24 cellular contexts compared by ENCODE assay signal in the genomic region with DNA sequence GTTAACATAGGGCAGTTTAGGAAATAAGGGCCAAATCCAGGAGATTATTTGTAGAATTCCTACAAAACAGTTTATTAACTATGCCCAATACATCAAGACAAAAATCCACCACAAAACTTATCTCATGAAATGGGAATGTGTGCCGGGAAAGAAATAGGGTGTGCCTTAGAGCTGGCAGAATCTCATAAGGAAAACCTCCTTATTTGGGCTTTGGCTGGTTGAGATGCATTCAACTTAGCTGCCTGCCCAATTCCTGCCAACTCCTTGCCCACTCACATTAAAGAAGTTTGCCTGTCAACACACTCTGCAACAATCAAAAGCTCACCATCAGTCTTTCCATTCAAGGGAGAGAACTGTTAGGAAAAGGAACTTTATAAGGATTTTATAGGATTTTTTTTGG.
A peak's percentile ranks its signal among the peaks of the same experiment; 100 is the strongest.
DNase-seq lines count a peak whose midpoint lies in the region; ATAC-seq, FAIRE-seq and TF ChIP-seq lines count a peak whose summit lies in the region.
"Had no signal": no experiment of that assay in that cellular context is flagged by ENCODE, and none has a peak within 500 bp of the region (broad histone marks: within the 10 kb centered on the region; RNA-seq: fewer than 3 reads in every experiment).

No MANE protein-coding gene starts in this region.

- H4K20me1 ChIP-seq in H1 (replicated peaks in 1 of 2; ENCODE audit: control insufficient read depth in 1 of 2, insufficient read depth in 2 of 2, low read length in 2 of 2): no peaks in the 10 kb centered on the region
- H4K20me1 ChIP-seq: BLaER1 treated with 17β-estradiol and CSF1 and Interleukin-3, amounts not matched to agents 10 nM and 100 nM had no signal

- H3K36me3 ChIP-seq in MG63 (no peaks in the 10 kb centered on the region), H1 (ENCODE audit: control insufficient read depth in 2 of 4, insufficient read depth in 4 of 4, low read length in 3 of 4) (no peaks in the 10 kb centered on the region)
- H3K36me3 ChIP-seq: BLaER1 treated with 17β-estradiol and CSF1 and Interleukin-3, amounts not matched to agents 10 nM and 100 nM; SJCRH30 had no signal

- H2BK12ac ChIP-seq in H1 (ENCODE audit: low read depth, low read length): no peak overlapping the region

- intact Hi-C loops in Right ventricle myocardium inferior (cut with DNase I): no loop called here
- intact Hi-C loops in head of caudate nucleus (cut with DNase I): no loop called here

- no peak for TF ChIP-seq EP300 in H1 (IDR thresholded peaks at IDR 0.05; ENCODE audit: borderline replicate concordance in 1 of 2, low read depth in 2 of 2, low read length in 2 of 2)

- WGBS in H1 (ENCODE audit: extremely low coverage in 1 of 2, insufficient coverage in 1 of 2, insufficient read length in 1 of 2, insufficient replicate concordance in 2 of 2, low coverage in 1 of 2, low lambda C conversion rate in 2 of 2, missing lambda C conversion rate in 1 of 2), 2 experiments: 82% methylated on average over 1 of the region's 1 CpG; no CpG with 5 or more reads in 1 of the 2 experiments

- H3K14ac ChIP-seq in H1 (ENCODE audit: insufficient read length): no peak overlapping the region

- H3K4me2 ChIP-seq in H1 (ENCODE audit: insufficient read depth in 1 of 2, low read depth in 2 of 2, low read length in 2 of 2): no peak overlapping the region
- H3K4me2 ChIP-seq: BLaER1 treated with 17β-estradiol and CSF1 and Interleukin-3, amounts not matched to agents 10 nM and 100 nM had no signal

- FAIRE-seq in H1 (lab: Jason Lieb, UNC): no peak
- FAIRE-seq: GM19239 had no signal

- DNase-seq in EH (ENCODE audit: low read depth) (peak; percentile 17), MG63 (peak; percentile 41), H1 (ENCODE audit: low read depth in 1 of 2, low spot score in 2 of 2) (no peak), omental fat pad (ENCODE audit: low spot score) (no peak), Right ventricle myocardium inferior (ENCODE audit: missing footprints) (no peak), head of caudate nucleus (no peak), DMS153 treated with DMSO at 0.1 percent for 48 hours (lab: John Stamatoyannopoulos, UW; ENCODE audit: unreplicated experiment) (no peak)
- DNase-seq: Caco-2; CD4-positive, alpha-beta memory T cell; DMS 273 treated with DMSO at 0.1 percent for 48 hours; DND-41; H9; Kasumi-1; MM.1S; NCI-H1048; NCI-H146; NCI-H2029 treated with DMSO at 0.1 percent for 48 hours; NCI-H226; NCI-H510A treated with DMSO at 0.1 percent for 48 hours; NCI-H748 treated with DMSO at 0.1 percent for 48 hours; SJCRH30 had no signal

- no peak overlapping the region for H2BK20ac ChIP-seq in H1 (ENCODE audit: low read length)

- no peak overlapping the region for H4K8ac ChIP-seq in H1 (ENCODE audit: extremely low read depth, insufficient read depth, low read length)

- TF ChIP-seq RAD21 in H1 (IDR thresholded peaks at IDR 0.05 in 1 of 2, conservative IDR thresholded peaks at IDR 0.05 in 1 of 2; ENCODE audit: low read depth in 2 of 2, low read length in 2 of 2): no peak

- H3K79me1 ChIP-seq in H1 (ENCODE audit: low read depth, low read length): no peaks in the 10 kb centered on the region

- H3K23ac ChIP-seq in H1 (ENCODE audit: insufficient read length): no peak overlapping the region

- POLR2A ChIA-PET in H1 (lab: Charles Lee; ENCODE audit: partially characterized antibody): no interaction called here

- H3K56ac ChIP-seq in H1 (replicated peaks; ENCODE audit: insufficient read length, low read depth, low read length): no peak overlapping the region

- H3K4me1 ChIP-seq in H1 (replicated peaks in 1 of 4; ENCODE audit: control insufficient read depth in 3 of 4, insufficient read depth in 4 of 4, low read length in 3 of 4): no peaks in the 10 kb centered on the region
- H3K4me1 ChIP-seq: Caco-2, SJCRH30 had no signal

- no peak overlapping the region for H3K4me3 ChIP-seq in MG63
- H3K4me3 ChIP-seq in H1 (ENCODE audit: extremely low read depth in 1 of 4, insufficient read depth in 2 of 4, low read depth in 3 of 4, low read length in 4 of 4): no peak overlapping the region
- H3K4me3 ChIP-seq: BLaER1 treated with 17β-estradiol and CSF1 and Interleukin-3, amounts not matched to agents 10 nM and 100 nM; SJCRH30 had no signal

- no peak overlapping the region for H3K18ac ChIP-seq in H1 (ENCODE audit: extremely low read depth, low read length)

- ATAC-seq in omental fat pad (ENCODE audit: low FRiP score) (peak; percentile 77), Right ventricle myocardium inferior (no peak)
- no peak for ATAC-seq in activated CD4-positive, CD25-positive, alpha-beta regulatory T cell treated with anti-CD3 and anti-CD28 coated beads, Interleukin-2, amount 50 U/mL, for 24 hours

- H2BK5ac ChIP-seq in H1 (ENCODE audit: low read depth, low read length): no peak overlapping the region

- no peak overlapping the region for H3K27ac ChIP-seq in H1 (ENCODE audit: low read depth, low read length)
- H3K27ac ChIP-seq: BLaER1 treated with 17β-estradiol and CSF1 and Interleukin-3, amounts not matched to agents 10 nM and 100 nM; SJCRH30 had no signal

- no peak for TF ChIP-seq CTCF in H1 (IDR thresholded peaks at IDR 0.05; ENCODE audit: control extremely low read depth in 1 of 3, insufficient read depth in 1 of 3, low read depth in 1 of 3, low read length in 3 of 3)
- TF ChIP-seq CTCF in omental fat pad (IDR thresholded peaks at IDR 0.05): no peak

- H4K5ac ChIP-seq in H1 (ENCODE audit: insufficient read length, low read depth, low read length): no peak overlapping the region

- no peak overlapping the region for H2BK120ac ChIP-seq in H1 (replicated peaks; ENCODE audit: low read depth, low read length)

- no peak overlapping the region for H2AK5ac ChIP-seq in H1 (ENCODE audit: low read depth, low read length)

- TF ChIP-seq POLR2A in H1 (IDR thresholded peaks at IDR 0.05; ENCODE audit: control extremely low read depth in 1 of 2, low read depth in 2 of 2, low read length in 2 of 2): no peak

- H3K9me3 ChIP-seq in MG63: no peaks in the 10 kb centered on the region
- H3K9me3 ChIP-seq in H1 (ENCODE audit: insufficient read depth in 2 of 2, low read depth in 1 of 2, low read length in 1 of 2): no peaks in the 10 kb centered on the region
- H3K9me3 ChIP-seq: BLaER1 treated with 17β-estradiol and CSF1 and Interleukin-3, amounts not matched to agents 10 nM and 100 nM; Caco-2; SJCRH30 had no signal

- H3K4ac ChIP-seq in H1 (replicated peaks; ENCODE audit: insufficient read length, low read depth, low read length): no peak overlapping the region

- no peak overlapping the region for H2BK15ac ChIP-seq in H1 (ENCODE audit: low read length)

- H4K91ac ChIP-seq in H1 (replicated peaks; ENCODE audit: insufficient read length, low read length): no peak overlapping the region

- no peak overlapping the region for H2AFZ ChIP-seq in H1 (ENCODE audit: low read length)

- H3K27me3 ChIP-seq in MG63: no peaks in the 10 kb centered on the region
- H3K27me3 ChIP-seq in H1 (replicated peaks in 1 of 4; ENCODE audit: control insufficient read depth in 3 of 4, extremely low read depth in 1 of 4, insufficient read depth in 3 of 4, low read length in 3 of 4): no peaks in the 10 kb centered on the region
- H3K27me3 ChIP-seq: BLaER1 treated with 17β-estradiol and CSF1 and Interleukin-3, amounts not matched to agents 10 nM and 100 nM; SJCRH30 had no signal

- no peak overlapping the region for H3K9ac ChIP-seq in H1 (replicated peaks in 1 of 4; ENCODE audit: extremely low read depth in 1 of 4, low read depth in 3 of 4, low read length in 3 of 4)
- H3K9ac ChIP-seq: BLaER1 treated with 17β-estradiol and CSF1 and Interleukin-3, amounts not matched to agents 10 nM and 100 nM had no signal

- H3K79me2 ChIP-seq in H1 (ENCODE audit: control insufficient read depth in 1 of 2, insufficient read depth in 2 of 2, low read length in 2 of 2): no peaks in the 10 kb centered on the region

- no peaks in the 10 kb centered on the region; the same call in 1 of the 2 replicates for H3K23me2 ChIP-seq in H1 (ENCODE audit: low read depth, low read length)

- CTCF ChIA-PET in H1 (lab: Charles Lee; ENCODE audit: partially characterized antibody): no interaction called here

TF ChIP-seq in H1, 55 proteins besides CTCF, POLR2A, EP300 and RAD21:
- no peak for TF ChIP-seq FOSL1 (IDR thresholded peaks at IDR 0.05; ENCODE audit: insufficient read depth, low read depth, low read length)
- 0 out of 2 replicates have a peak, but pooled peaks have one; percentile 13 for TF ChIP-seq SRF (IDR thresholded peaks at IDR 0.05; ENCODE audit: low read depth, low read length)

Comparison
In these comparisons a context has a peak if more than half of its experiments do, and no peak if none do; other contexts are left out.
1. DNase-seq: peak in EH (single experiment) and MG63 (single experiment); none in H1 (0 of 2), omental fat pad (single experiment), Right ventricle myocardium inferior (single experiment), head of caudate nucleus (0 of 42) and DMS153 treated with DMSO at 0.1 percent for 48 hours (single experiment).